26 cellular contexts compared by ENCODE assay signal in genomic region chr22:48851933-48852549, GRCh38.
"Had no signal": no experiment of that assay in that cellular context is flagged by ENCODE, and none has a peak within 500 bp of the region (broad histone marks: within the 10 kb centered on the region; RNA-seq: fewer than 3 reads in every experiment).

No MANE protein-coding gene starts in this region.

- H3K27ac Mint-ChIP-seq: dendritic cell treated with granulocyte-macrophage colony-stimulating factor and Interleukin-4, amounts not matched to agents 40 ng/mL and 50 ng/mL, for 4 days; endodermal cell; memory B cell; natural killer cell; stimulated activated naive B cell treated with anti-CD40 and anti-IgM and Interleukin-4, amounts not matched to agents 10 μg/mL and 1 μg/mL and 100 μg/mL, for 72 hours; stimulated activated naive CD8-positive, alpha-beta T cell treated with anti-CD3 and anti-CD28 coated beads, Interleukin-15, Interleukin-2, amounts not matched to agents 100 ng/mL and 50 ng/mL, for 24 hours had no signal

- H2AFZ ChIP-seq: hepatocyte had no signal

- H3K9me3 ChIP-seq: colonic mucosa, gastrocnemius medialis, heart left ventricle, left ventricle myocardium inferior, neutrophil, pancreas, prostate gland, right atrium auricular region, thoracic aorta, tibial nerve, upper lobe of left lung, uterus had no signal

- H3K9me3 Mint-ChIP-seq: endodermal cell; natural killer cell; stimulated activated naive CD8-positive, alpha-beta T cell treated with anti-CD3 and anti-CD28 coated beads, Interleukin-15, Interleukin-2, amounts not matched to agents 100 ng/mL and 50 ng/mL, for 24 hours had no signal

- H3K4me3 ChIP-seq: colonic mucosa, gastrocnemius medialis, heart left ventricle, hepatocyte, left ventricle myocardium inferior, lung, pancreas, prostate gland, right atrium auricular region, thoracic aorta, tibial nerve, upper lobe of left lung, uterus had no signal

- H3K36me3 Mint-ChIP-seq: memory B cell; natural killer cell; stimulated activated naive B cell treated with anti-CD40 and anti-IgM and Interleukin-4, amounts not matched to agents 10 μg/mL and 1 μg/mL and 100 μg/mL, for 72 hours had no signal

- H3K4me2 ChIP-seq: hepatocyte had no signal

- H3K36me3 ChIP-seq: colonic mucosa, gastrocnemius medialis, heart left ventricle, left ventricle myocardium inferior, neutrophil, pancreas, prostate gland, right atrium auricular region, thoracic aorta, tibial nerve, upper lobe of left lung, uterus had no signal

- H3K79me2 ChIP-seq: hepatocyte had no signal

- H3K27ac ChIP-seq: colonic mucosa, epithelial cell of prostate, gastrocnemius medialis, heart left ventricle, hepatocyte, left ventricle myocardium inferior, neutrophil, pancreas, prostate gland, right atrium auricular region, thoracic aorta, tibial nerve, upper lobe of left lung, uterus had no signal

- DNase-seq: colonic mucosa; effector CD8-positive, alpha-beta T cell; endodermal cell; foreskin fibroblast; gastrocnemius medialis; left cardiac atrium; left ventricle myocardium inferior; natural killer cell; pancreas; stimulated activated naive B cell treated with anti-CD40 and anti-IgM and Interleukin-4, amounts not matched to agents 10 μg/mL and 1 μg/mL and 100 μg/mL, for 72 hours; uterus had no signal

- H3K4me1 ChIP-seq: colonic mucosa, gastrocnemius medialis, heart left ventricle, left ventricle myocardium inferior, pancreas, prostate gland, right atrium auricular region, tibial nerve, upper lobe of left lung, uterus had no signal

- H3K27me3 Mint-ChIP-seq: dendritic cell treated with granulocyte-macrophage colony-stimulating factor and Interleukin-4, amounts not matched to agents 40 ng/mL and 50 ng/mL, for 4 days had no signal

- FAIRE-seq: pancreas had no signal

- H3K4me1 Mint-ChIP-seq: endodermal cell; memory B cell; natural killer cell; stimulated activated naive B cell treated with anti-CD40 and anti-IgM and Interleukin-4, amounts not matched to agents 10 μg/mL and 1 μg/mL and 100 μg/mL, for 72 hours had no signal

- H3K4me3 Mint-ChIP-seq: dendritic cell treated with granulocyte-macrophage colony-stimulating factor and Interleukin-4, amounts not matched to agents 40 ng/mL and 50 ng/mL, for 4 days; endodermal cell; memory B cell; natural killer cell; stimulated activated naive B cell treated with anti-CD40 and anti-IgM and Interleukin-4, amounts not matched to agents 10 μg/mL and 1 μg/mL and 100 μg/mL, for 72 hours; stimulated activated naive CD8-positive, alpha-beta T cell treated with anti-CD3 and anti-CD28 coated beads, Interleukin-15, Interleukin-2, amounts not matched to agents 100 ng/mL and 50 ng/mL, for 24 hours had no signal

- H3K27me3 ChIP-seq: colonic mucosa, gastrocnemius medialis, hepatocyte, neutrophil, pancreas, right atrium auricular region, tibial nerve, upper lobe of left lung, uterus had no signal

- ATAC-seq: esophagus mucosa; gastrocnemius medialis; heart left ventricle; left cardiac atrium; natural killer cell; pancreas; sciatic nerve; stimulated activated naive B cell treated with anti-CD40 and anti-IgM and Interleukin-4, amounts not matched to agents 10 μg/mL and 1 μg/mL and 100 μg/mL, for 72 hours had no signal
